Comparison of ENCODE assay signal across 1 cellular context in the genomic region with DNA sequence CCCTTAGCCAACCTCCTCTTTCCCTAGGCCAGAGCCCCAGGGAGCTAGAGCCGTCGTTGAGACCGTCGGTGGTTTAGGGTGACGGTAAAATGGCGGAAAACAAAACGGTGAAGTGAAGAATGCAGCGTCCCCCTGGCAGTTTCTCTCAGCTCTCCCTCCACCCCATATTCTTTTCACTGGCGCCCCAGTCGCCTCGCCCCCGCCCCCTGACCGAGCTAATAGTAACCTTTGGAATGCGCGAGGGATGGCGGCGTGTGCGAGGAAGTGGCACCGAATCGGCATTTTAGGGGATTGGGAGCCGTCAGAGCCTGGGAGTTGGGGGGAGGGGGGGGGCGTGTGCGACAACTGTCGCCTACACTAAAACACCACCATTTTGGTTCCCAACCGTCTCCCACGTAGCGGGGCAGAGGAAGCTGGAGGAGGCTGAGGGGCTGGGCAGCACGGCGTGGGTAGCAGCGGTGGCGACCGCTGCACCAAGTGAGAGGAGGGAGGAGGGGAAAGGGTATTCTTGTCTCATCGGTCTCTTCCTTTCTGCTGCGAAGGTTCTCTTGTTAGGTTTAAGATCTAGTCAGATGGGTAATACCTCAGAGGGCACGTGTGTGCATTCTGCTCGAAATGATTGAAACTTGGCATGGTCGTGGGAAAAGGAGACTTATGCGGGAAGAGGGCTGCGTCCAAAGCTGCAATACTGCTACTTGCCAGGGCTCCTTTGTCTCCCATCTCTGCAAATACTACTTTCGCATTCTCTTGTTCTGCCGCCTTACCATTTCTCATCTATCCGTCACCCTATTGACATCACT.
TF ChIP-seq lines count a peak whose summit lies in the region.

No MANE protein-coding gene starts in this region.

TF ChIP-seq in H1, 55 proteins besides CTCF, POLR2A, EP300 and RAD21:
- TF ChIP-seq NANOG (IDR thresholded peaks at IDR 0.05; ENCODE audit: insufficient read depth, low read depth, low read length, poor library complexity, severe bottlenecking) (no peak), SRF (IDR thresholded peaks at IDR 0.05; ENCODE audit: low read depth, low read length) (no peak), BCL11A (IDR thresholded peaks at IDR 0.05; ENCODE audit: low read depth in 2 of 2, low read length in 2 of 2) (no peak), RBBP5 (IDR thresholded peaks at IDR 0.05; ENCODE audit: borderline replicate concordance, low read depth, low read length) (no peak), KDM4A (IDR thresholded peaks at IDR 0.05; ENCODE audit: low read depth, low read length, severe bottlenecking) (peak; percentile 39), GABPA (IDR thresholded peaks at IDR 0.05; ENCODE audit: borderline replicate concordance, insufficient read depth, low read length) (no peak), ASH2L (IDR thresholded peaks at IDR 0.05; ENCODE audit: low read length) (peak; percentile 75), POLR2AphosphoS5 (IDR thresholded peaks at IDR 0.05; ENCODE audit: low read depth, low read length) (peak; percentile 40)
- TF ChIP-seq, protein P1, sequence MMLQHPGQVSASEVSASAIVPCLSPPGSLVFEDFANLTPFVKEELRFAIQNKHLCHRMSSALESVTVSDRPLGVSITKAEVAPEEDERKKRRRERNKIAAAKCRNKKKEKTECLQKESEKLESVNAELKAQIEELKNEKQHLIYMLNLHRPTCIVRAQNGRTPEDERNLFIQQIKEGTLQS (IDR thresholded peaks at IDR 0.05; ENCODE audit: insufficient read depth, low read depth, low read length): no peak
- TF ChIP-seq, protein P2, sequence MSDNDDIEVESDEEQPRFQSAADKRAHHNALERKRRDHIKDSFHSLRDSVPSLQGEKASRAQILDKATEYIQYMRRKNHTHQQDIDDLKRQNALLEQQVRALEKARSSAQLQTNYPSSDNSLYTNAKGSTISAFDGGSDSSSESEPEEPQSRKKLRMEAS (IDR thresholded peaks at IDR 0.05): no peak
